Comparison of ENCODE assay signal across 1 cellular context in the genomic region with DNA sequence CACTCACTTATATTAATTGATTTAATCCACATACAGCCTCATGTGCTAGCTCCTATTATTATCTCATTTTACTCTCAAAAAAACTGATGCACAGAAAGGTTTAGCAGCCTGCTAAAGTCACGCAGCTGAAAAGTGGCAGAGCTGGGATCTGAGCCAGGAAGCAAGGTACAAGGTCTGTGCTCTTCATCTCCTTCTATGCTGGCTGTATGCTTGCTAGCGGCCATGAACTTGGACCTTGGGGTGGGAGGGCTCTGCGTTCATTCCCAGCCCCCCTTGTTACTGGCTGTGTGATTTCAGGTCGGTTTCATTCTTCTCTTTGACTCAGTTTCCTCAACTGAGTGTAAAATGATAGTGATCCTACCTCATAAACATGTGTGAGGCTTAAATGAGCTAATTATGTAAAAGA.
TF ChIP-seq lines count a peak whose summit lies in the region.

No MANE protein-coding gene starts in this region.

TF ChIP-seq in HCT116, 20 proteins besides CTCF, POLR2A, EP300 and RAD21:
- TF ChIP-seq ELF1 (IDR thresholded peaks at IDR 0.05; ENCODE audit: borderline replicate concordance, low read depth) = no peak
- no peak for TF ChIP-seq SP1 (IDR thresholded peaks at IDR 0.05; ENCODE audit: low read depth)
- TF ChIP-seq EZH2 (IDR thresholded peaks at IDR 0.05) = no peak
- TF ChIP-seq, protein P1, sequence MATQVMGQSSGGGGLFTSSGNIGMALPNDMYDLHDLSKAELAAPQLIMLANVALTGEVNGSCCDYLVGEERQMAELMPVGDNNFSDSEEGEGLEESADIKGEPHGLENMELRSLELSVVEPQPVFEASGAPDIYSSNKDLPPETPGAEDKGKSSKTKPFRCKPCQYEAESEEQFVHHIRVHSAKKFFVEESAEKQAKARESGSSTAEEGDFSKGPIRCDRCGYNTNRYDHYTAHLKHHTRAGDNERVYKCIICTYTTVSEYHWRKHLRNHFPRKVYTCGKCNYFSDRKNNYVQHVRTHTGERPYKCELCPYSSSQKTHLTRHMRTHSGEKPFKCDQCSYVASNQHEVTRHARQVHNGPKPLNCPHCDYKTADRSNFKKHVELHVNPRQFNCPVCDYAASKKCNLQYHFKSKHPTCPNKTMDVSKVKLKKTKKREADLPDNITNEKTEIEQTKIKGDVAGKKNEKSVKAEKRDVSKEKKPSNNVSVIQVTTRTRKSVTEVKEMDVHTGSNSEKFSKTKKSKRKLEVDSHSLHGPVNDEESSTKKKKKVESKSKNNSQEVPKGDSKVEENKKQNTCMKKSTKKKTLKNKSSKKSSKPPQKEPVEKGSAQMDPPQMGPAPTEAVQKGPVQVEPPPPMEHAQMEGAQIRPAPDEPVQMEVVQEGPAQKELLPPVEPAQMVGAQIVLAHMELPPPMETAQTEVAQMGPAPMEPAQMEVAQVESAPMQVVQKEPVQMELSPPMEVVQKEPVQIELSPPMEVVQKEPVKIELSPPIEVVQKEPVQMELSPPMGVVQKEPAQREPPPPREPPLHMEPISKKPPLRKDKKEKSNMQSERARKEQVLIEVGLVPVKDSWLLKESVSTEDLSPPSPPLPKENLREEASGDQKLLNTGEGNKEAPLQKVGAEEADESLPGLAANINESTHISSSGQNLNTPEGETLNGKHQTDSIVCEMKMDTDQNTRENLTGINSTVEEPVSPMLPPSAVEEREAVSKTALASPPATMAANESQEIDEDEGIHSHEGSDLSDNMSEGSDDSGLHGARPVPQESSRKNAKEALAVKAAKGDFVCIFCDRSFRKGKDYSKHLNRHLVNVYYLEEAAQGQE (IDR thresholded peaks at IDR 0.05; ENCODE audit: low read depth) = no peak
- TF ChIP-seq, protein P2, sequence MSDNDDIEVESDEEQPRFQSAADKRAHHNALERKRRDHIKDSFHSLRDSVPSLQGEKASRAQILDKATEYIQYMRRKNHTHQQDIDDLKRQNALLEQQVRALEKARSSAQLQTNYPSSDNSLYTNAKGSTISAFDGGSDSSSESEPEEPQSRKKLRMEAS (IDR thresholded peaks at IDR 0.05) = no peak
- TF ChIP-seq CBX3 (IDR thresholded peaks at IDR 0.05; ENCODE audit: low read depth) = no peak; the same call in 1 of the 2 replicates
- no peak for TF ChIP-seq YY1 (IDR thresholded peaks at IDR 0.05; ENCODE audit: extremely low read depth, insufficient replicate concordance, low read depth, low read length)
- no peak for TF ChIP-seq POLR2AphosphoS5 (IDR thresholded peaks at IDR 0.05; ENCODE audit: low read depth, low read length)
- no peak for TF ChIP-seq ZFX (IDR thresholded peaks at IDR 0.05)
- TF ChIP-seq ATF3 (IDR thresholded peaks at IDR 0.05) = no peak
- TF ChIP-seq EZH2phosphoT487 (IDR thresholded peaks at IDR 0.05; ENCODE audit: borderline replicate concordance) = no peak
- TF ChIP-seq JUND (IDR thresholded peaks at IDR 0.05) = no peak
- no peak for TF ChIP-seq ZNF274 (IDR thresholded peaks at IDR 0.05; ENCODE audit: low read depth, low read length)
- no peak for TF ChIP-seq TCF7L2 (IDR thresholded peaks at IDR 0.05; ENCODE audit: borderline replicate concordance, extremely low read depth, insufficient read depth, insufficient read length)
- TF ChIP-seq ZBTB33 (IDR thresholded peaks at IDR 0.05; ENCODE audit: extremely low read depth, insufficient replicate concordance, low read length) = no peak
- TF ChIP-seq CEBPB (IDR thresholded peaks at IDR 0.05; ENCODE audit: low read depth) = no peak
- TF ChIP-seq SIN3A (IDR thresholded peaks at IDR 0.05; ENCODE audit: low read depth) = no peak
- TF ChIP-seq SRF (IDR thresholded peaks at IDR 0.05; ENCODE audit: low read depth) = no peak
- TF ChIP-seq FOSL1 (IDR thresholded peaks at IDR 0.05; ENCODE audit: low read depth) = no peak
